28 cellular contexts compared by ENCODE assay signal in genomic region chr11:120682866-120683265, GRCh38.
DNase-seq lines count a peak whose midpoint lies in the region; ATAC-seq and TF ChIP-seq lines count a peak whose summit lies in the region.
"Had no signal": no experiment of that assay in that cellular context is flagged by ENCODE, and none has a peak within 500 bp of the region (broad histone marks: within the 10 kb centered on the region; RNA-seq: fewer than 3 reads in every experiment).

No MANE protein-coding gene starts in this region.

- TF ChIP-seq POLR2A in IMR-90 (IDR thresholded peaks at IDR 0.05; ENCODE audit: low read depth, low read length) = no peak

- peaks cover 10% of the 10 kb centered on the region for H3K27me3 ChIP-seq in IMR-90 (ENCODE audit: control insufficient read depth, insufficient read depth, low read length)
- H3K27me3 ChIP-seq in BE2C = no peaks in the 10 kb centered on the region
- H3K27me3 ChIP-seq: adrenal gland had no signal

- no peak overlapping the region; the same call in 1 of the 2 replicates for H3K23ac ChIP-seq in IMR-90 (ENCODE audit: low read depth, low read length)

- no peak overlapping the region for H3K14ac ChIP-seq in IMR-90 (replicated peaks; ENCODE audit: low read depth, low read length)

- H2AK9ac ChIP-seq in IMR-90 (replicated peaks; ENCODE audit: low read depth, low read length, poor library complexity) = no peak overlapping the region

- H4K91ac ChIP-seq in IMR-90 (ENCODE audit: insufficient read depth, low read depth, low read length) = no peak overlapping the region

- H3K79me1 ChIP-seq in IMR-90 (ENCODE audit: low read depth in 1 of 2, low read length in 2 of 2) = no peaks in the 10 kb centered on the region

- H3K4ac ChIP-seq in IMR-90 (ENCODE audit: low read depth, low read length) = no peak overlapping the region

- H3K9me1 ChIP-seq in IMR-90 (ENCODE audit: insufficient read depth, low read length) = no peaks in the 10 kb centered on the region

- no peak overlapping the region for H4K5ac ChIP-seq in IMR-90 (ENCODE audit: low read depth, low read length)

- no peaks in the 10 kb centered on the region; the same call in 1 of the 2 replicates for H4K20me1 ChIP-seq in IMR-90 (ENCODE audit: insufficient read depth, low read length)

- H2AFZ ChIP-seq in IMR-90 (replicated peaks; ENCODE audit: low read length, poor library complexity) = no peak overlapping the region

- H3K4me3 ChIP-seq in AG10803 (ENCODE audit: low read length) = no peak overlapping the region
- no peak overlapping the region for H3K4me3 ChIP-seq in IMR-90 (ENCODE audit: insufficient read depth, low read depth, low read length)
- H3K4me3 ChIP-seq in BE2C (ENCODE audit: low read depth, low read length) = no peak overlapping the region
- H3K4me3 ChIP-seq: adrenal gland, cardiac muscle cell, esophagus squamous epithelium, heart left ventricle, SK-N-MC, smooth muscle cell had no signal

- CTCF ChIA-PET in IMR-90 (lab: Yijun Ruan, JAX) = no interaction called here

- H3K9me3 ChIP-seq in IMR-90 (ENCODE audit: control insufficient read depth, insufficient read depth, low read length) = no peaks in the 10 kb centered on the region
- no peaks in the 10 kb centered on the region for H3K9me3 ChIP-seq in BE2C
- H3K9me3 ChIP-seq: adrenal gland, esophagus squamous epithelium, heart left ventricle had no signal

- intact Hi-C loops in IMR-90 (cut with micrococcal nuclease) = loop anchor here (10.0 kb wide), 2 partner anchors 348 to 512 kb away; partner anchors contain the start of gene ARHGEF12

- POLR2A ChIA-PET in IMR-90 (lab: Charles Lee; ENCODE audit: unreplicated experiment) = no interaction called here

- H3K4me1 ChIP-seq in IMR-90 (ENCODE audit: control insufficient read depth, insufficient read depth, low read length) (peaks cover 3% of the 10 kb centered on the region; the same call in 1 of the 2 replicates), BE2C (no peaks in the 10 kb centered on the region)
- H3K4me1 ChIP-seq: adrenal gland, esophagus squamous epithelium, heart left ventricle had no signal

- H2BK120ac ChIP-seq in IMR-90 (ENCODE audit: low read depth, low read length) = no peak overlapping the region

- no peak overlapping the region for H2BK5ac ChIP-seq in IMR-90 (ENCODE audit: low read depth, low read length, poor library complexity, severe bottlenecking)

- no peak overlapping the region for H3K9ac ChIP-seq in IMR-90 (ENCODE audit: low read depth, low read length)

- dilution Hi-C loops in IMR-90 (cut with HindIII; ENCODE audit: low sequenced_read_pairs, unreplicated experiment) = no loop called here

- peak; percentile 85 for ATAC-seq in IMR-90 (ENCODE audit: low read depth)
- no peak for ATAC-seq in GM18907 (IDR thresholded peaks at IDR 0.05; ENCODE audit: unreplicated experiment)
- ATAC-seq: activated T-cell treated with anti-CD3 and anti-CD28 coated beads, Interleukin-2, amount 50 U/mL, for 4 hours; heart left ventricle; left lobe of liver; naive thymus-derived CD4-positive, alpha-beta T cell had no signal

- no peak overlapping the region for H4K8ac ChIP-seq in IMR-90 (ENCODE audit: low read depth in 2 of 2, low read length in 2 of 2)

- TF ChIP-seq RAD21 in IMR-90 (IDR thresholded peaks at IDR 0.05; ENCODE audit: low read length) = no peak

- H3K27ac ChIP-seq in IMR-90 (ENCODE audit: insufficient read depth, low read length) = no peak overlapping the region
- H3K27ac ChIP-seq: adrenal gland, cardiac muscle cell, esophagus squamous epithelium, heart left ventricle, SK-N-MC had no signal

- no TSS peak for BruUV-seq in IMR-90 (replicated peaks; lab: Mats Ljungman, UMichigan)

- no peak overlapping the region for H3K56ac ChIP-seq in IMR-90 (ENCODE audit: extremely low read depth, insufficient read depth, low read length)

- peak; percentile 67 for DNase-seq in AG10803 (ENCODE audit: low read depth)
- DNase-seq in IMR-90 = peak; percentile 82
- peak; percentile 43 for DNase-seq in astrocyte of the hippocampus (ENCODE audit: low read depth, low spot score)
- peak; percentile 35 for DNase-seq in islet precursor cell
- DNase-seq in NCI-H1092 (lab: John Stamatoyannopoulos, UW) = no peak
- no peak for DNase-seq in putamen (ENCODE audit: low spot score)
- DNase-seq in BE2C = no peak
- DNase-seq: activated CD4-positive, alpha-beta T cell treated with anti-CD3 and anti-CD28 coated beads for 48 hours; activated naive CD4-positive, alpha-beta T cell treated with Interleukin-2 at 50 U/mL for 16 hours; activated T-cell treated with anti-CD3 and anti-CD28 coated beads, Interleukin-2, amount 50 U/mL, for 4 hours; adrenal gland; cortex of kidney; esophagus squamous epithelium; heart left ventricle; Karpas-422; naive thymus-derived CD4-positive, alpha-beta T cell; NCI-H1105; NCI-H1930; NCI-H526 treated with DMSO at 0.1 percent for 48 hours; occipital lobe; retina; RPMI8226; stimulated activated CD4-positive, alpha-beta T cell treated with anti-CD3 and anti-CD28 coated beads, Interleukin-2, amount 100 ng/mL, for 24 hours had no signal

- TF ChIP-seq CTCF in AG10803 (conservative IDR thresholded peaks at IDR 0.05; ENCODE audit: low read length) = no peak
- no peak for TF ChIP-seq CTCF in IMR-90 (conservative IDR thresholded peaks at IDR 0.05; ENCODE audit: low read depth, low read length)
- TF ChIP-seq CTCF in BE2C (IDR thresholded peaks at IDR 0.05; ENCODE audit: low read depth, low read length) = no peak

- H3K36me3 ChIP-seq in IMR-90 (ENCODE audit: control insufficient read depth, insufficient read depth, low read length) = no peaks in the 10 kb centered on the region
- H3K36me3 ChIP-seq in BE2C = no peaks in the 10 kb centered on the region
- H3K36me3 ChIP-seq: adrenal gland, cardiac muscle cell, esophagus squamous epithelium, heart left ventricle had no signal

- no peak overlapping the region for H2BK20ac ChIP-seq in IMR-90 (ENCODE audit: low read depth, low read length)

- in situ Hi-C loops in IMR-90 (cut with MboI; ENCODE audit: low sequenced_read_pairs) = loop anchor here (25.0 kb wide), 1 partner anchor 371 kb away; no protein-coding TSS in a partner anchor

- WGBS in IMR-90 (ENCODE audit: extremely low coverage in 2 of 2, insufficient read length in 1 of 2), 2 experiments = 17% methylated on average over 1 of the region's 5 CpGs; no CpG with 5 or more reads in 1 of the 2 experiments

- H2BK15ac ChIP-seq in IMR-90 (ENCODE audit: low read depth, low read length) = no peak overlapping the region

- H3K4me2 ChIP-seq in IMR-90 (ENCODE audit: low read depth, low read length) = no peak overlapping the region
- H3K4me2 ChIP-seq: smooth muscle cell had no signal

- H2AK5ac ChIP-seq in IMR-90 (ENCODE audit: low read depth, low read length) = 0 out of 2 replicates have a peak overlapping the region, but pooled peaks have one; percentile 15

- H3K18ac ChIP-seq in IMR-90 (ENCODE audit: low read depth, low read length) = no peak overlapping the region

TF ChIP-seq in IMR-90, 13 proteins besides CTCF, POLR2A, EP300 and RAD21:
- TF ChIP-seq CHD1 (IDR thresholded peaks at IDR 0.05; ENCODE audit: low read depth, low read length) = no peak
- TF ChIP-seq MAZ (IDR thresholded peaks at IDR 0.05; ENCODE audit: borderline replicate concordance, low read depth, low read length) = no peak
- TF ChIP-seq CEBPB (IDR thresholded peaks at IDR 0.05; ENCODE audit: low read depth, low read length) = peak; percentile 76
- no peak for TF ChIP-seq RCOR1 (IDR thresholded peaks at IDR 0.05; ENCODE audit: insufficient replicate concordance, low read length)
- no peak for TF ChIP-seq MXI1 (IDR thresholded peaks at IDR 0.05; ENCODE audit: borderline replicate concordance, low read depth, low read length)
- TF ChIP-seq, protein P1, sequence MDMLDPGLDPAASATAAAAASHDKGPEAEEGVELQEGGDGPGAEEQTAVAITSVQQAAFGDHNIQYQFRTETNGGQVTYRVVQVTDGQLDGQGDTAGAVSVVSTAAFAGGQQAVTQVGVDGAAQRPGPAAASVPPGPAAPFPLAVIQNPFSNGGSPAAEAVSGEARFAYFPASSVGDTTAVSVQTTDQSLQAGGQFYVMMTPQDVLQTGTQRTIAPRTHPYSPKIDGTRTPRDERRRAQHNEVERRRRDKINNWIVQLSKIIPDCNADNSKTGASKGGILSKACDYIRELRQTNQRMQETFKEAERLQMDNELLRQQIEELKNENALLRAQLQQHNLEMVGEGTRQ (IDR thresholded peaks at IDR 0.05; ENCODE audit: low read depth, low read length) = no peak
- no peak for TF ChIP-seq RFX5 (IDR thresholded peaks at IDR 0.05; ENCODE audit: low read depth, low read length)
- TF ChIP-seq MAFK (IDR thresholded peaks at IDR 0.05; ENCODE audit: low read depth, low read length) = no peak
- no peak for TF ChIP-seq BHLHE40 (IDR thresholded peaks at IDR 0.05; ENCODE audit: low read depth, low read length)
- TF ChIP-seq SMC3 (IDR thresholded peaks at IDR 0.05; ENCODE audit: low read depth, low read length) = no peak
- TF ChIP-seq ELK1 (IDR thresholded peaks at IDR 0.05; ENCODE audit: borderline replicate concordance, low read depth, low read length) = no peak
- TF ChIP-seq NFE2L2 (IDR thresholded peaks at IDR 0.05; ENCODE audit: low read depth, low read length) = no peak
- peak; percentile 39; the same call in 1 of the 2 replicates for TF ChIP-seq FOS (IDR thresholded peaks at IDR 0.05; ENCODE audit: low read depth, low read length)

Comparison
In these comparisons a context has a peak if more than half of its experiments do, and no peak if none do; other contexts are left out.
1. DNase-seq: peak in AG10803 (single experiment), IMR-90 (single experiment), astrocyte of the hippocampus (single experiment) and islet precursor cell (single experiment); none in NCI-H1092 (single experiment), putamen (single experiment) and BE2C (single experiment).